ENCODE assay signal across 13 cellular contexts in genomic region chr11:19697721-19698121, GRCh38. TPM values are rescaled to one million over a fixed set of nuclear protein-coding genes. Genes with fewer than 3 reads are reported as not detected.
DNase-seq lines count a peak whose midpoint lies in the region; ATAC-seq, FAIRE-seq and TF ChIP-seq lines count a peak whose summit lies in the region.
"Had no signal": no experiment of that assay in that cellular context is flagged by ENCODE, and none has a peak within 500 bp of the region (broad histone marks: within the 10 kb centered on the region; RNA-seq: fewer than 3 reads in every experiment).

No MANE protein-coding gene starts in this region.

- no peaks in the 10 kb centered on the region for H3K4me1 Mint-ChIP-seq in stimulated activated naive B cell treated with anti-CD40 and anti-IgM and Interleukin-4, amounts not matched to agents 10 μg/mL and 1 μg/mL and 100 μg/mL, for 72 hours
- H3K4me1 Mint-ChIP-seq: activated CD8-positive, alpha-beta memory T cell treated with anti-CD3 and anti-CD28 coated beads, Interleukin-2, amount 10 ng/mL, durations not matched to agents 7 days and 5 days; naive thymus-derived CD4-positive, alpha-beta T cell had no signal

- H3K36me3 Mint-ChIP-seq in stimulated activated naive B cell treated with anti-CD40 and anti-IgM and Interleukin-4, amounts not matched to agents 10 μg/mL and 1 μg/mL and 100 μg/mL, for 72 hours = no peaks in the 10 kb centered on the region
- H3K36me3 Mint-ChIP-seq: activated CD8-positive, alpha-beta memory T cell treated with anti-CD3 and anti-CD28 coated beads, Interleukin-2, amount 10 ng/mL, durations not matched to agents 7 days and 5 days; naive thymus-derived CD4-positive, alpha-beta T cell had no signal

- no peak for FAIRE-seq in frontal cortex (lab: Jason Lieb, UNC)

- no peaks in the 10 kb centered on the region for H3K9me3 ChIP-seq in psoas muscle
- H3K9me3 ChIP-seq: prostate gland had no signal

- no peak for TF ChIP-seq CTCF in psoas muscle (IDR thresholded peaks at IDR 0.05)

- peaks cover 0 to 3% of the 10 kb centered on the region in 2 donors for H3K9me3 Mint-ChIP-seq in stimulated activated naive B cell treated with anti-CD40 and anti-IgM and Interleukin-4, amounts not matched to agents 10 μg/mL and 1 μg/mL and 100 μg/mL, for 72 hours

- WGBS in psoas muscle, 3 donors = 23 to 27% (median 25%) methylated on average over 4 of the region's 4 CpGs

- no peaks in the 10 kb centered on the region for H3K36me3 ChIP-seq in H7 (replicated peaks; ENCODE audit: control insufficient read depth, insufficient read depth, low read length)
- no peaks in the 10 kb centered on the region for H3K36me3 ChIP-seq in psoas muscle (ENCODE audit: insufficient read depth in 1 of 2, low read depth in 1 of 2)
- H3K36me3 ChIP-seq: prostate gland had no signal

- DNase-seq in H7 (peak; percentile 56), caudate nucleus (lab: John Stamatoyannopoulos, UW) (peak in 38 of 61 donors; percentile 18 to 89 (median 54)), left ventricle myocardium superior (peak; percentile 35), psoas muscle (no peak), frontal cortex (ENCODE audit: low spot score in 2 of 2) (no peak), NCI-H2081 treated with DMSO at 0.1 percent for 48 hours (lab: John Stamatoyannopoulos, UW) (no peak), NCI-H2107 treated with DMSO at 0.1 percent for 48 hours (lab: John Stamatoyannopoulos, UW; ENCODE audit: unreplicated experiment) (no peak)
- DNase-seq in stimulated activated naive B cell treated with anti-CD40 and anti-IgM and Interleukin-4, amounts not matched to agents 10 μg/mL and 1 μg/mL and 100 μg/mL, for 72 hours = no peak
- DNase-seq: activated CD4-positive, alpha-beta T cell treated with anti-CD3 and anti-CD28 coated beads for 4 hours; activated CD8-positive, alpha-beta memory T cell treated with anti-CD3 and anti-CD28 coated beads, Interleukin-2, amount 10 ng/mL, durations not matched to agents 7 days and 5 days; CD4-positive, alpha-beta memory T cell; naive thymus-derived CD4-positive, alpha-beta T cell had no signal

- H3K4me1 ChIP-seq in psoas muscle = peaks cover 36% of the 10 kb centered on the region
- H3K4me1 ChIP-seq: prostate gland had no signal

- H3K4me3 ChIP-seq in H7 (ENCODE audit: insufficient read depth, low read depth, low read length) (no peak overlapping the region), psoas muscle (no peak overlapping the region)
- H3K4me3 ChIP-seq: prostate gland had no signal

- no peak overlapping the region for H3K27ac Mint-ChIP-seq in stimulated activated naive B cell treated with anti-CD40 and anti-IgM and Interleukin-4, amounts not matched to agents 10 μg/mL and 1 μg/mL and 100 μg/mL, for 72 hours
- H3K27ac Mint-ChIP-seq: activated CD8-positive, alpha-beta memory T cell treated with anti-CD3 and anti-CD28 coated beads, Interleukin-2, amount 10 ng/mL, durations not matched to agents 7 days and 5 days; naive thymus-derived CD4-positive, alpha-beta T cell had no signal

- H3K27me3 Mint-ChIP-seq in stimulated activated naive B cell treated with anti-CD40 and anti-IgM and Interleukin-4, amounts not matched to agents 10 μg/mL and 1 μg/mL and 100 μg/mL, for 72 hours = peaks cover 37 to 48% of the 10 kb centered on the region in 2 donors

- intact Hi-C loops in left ventricle myocardium superior (cut with micrococcal nuclease) = no loop called here
- intact Hi-C loops in psoas muscle (cut with DNase I) = no loop called here

- peak overlapping the region; percentile 85 for H3K27ac ChIP-seq in caudate nucleus (ENCODE audit: low read depth, low read length)
- H3K27ac ChIP-seq in psoas muscle = peak overlapping the region; percentile 65
- H3K27ac ChIP-seq: prostate gland had no signal

- H3K4me3 Mint-ChIP-seq in stimulated activated naive B cell treated with anti-CD40 and anti-IgM and Interleukin-4, amounts not matched to agents 10 μg/mL and 1 μg/mL and 100 μg/mL, for 72 hours = no peak overlapping the region
- H3K4me3 Mint-ChIP-seq: activated CD8-positive, alpha-beta memory T cell treated with anti-CD3 and anti-CD28 coated beads, Interleukin-2, amount 10 ng/mL, durations not matched to agents 7 days and 5 days; CD4-positive, alpha-beta memory T cell; naive thymus-derived CD4-positive, alpha-beta T cell had no signal

- H3K27me3 ChIP-seq in H7 (ENCODE audit: control insufficient read depth, insufficient read depth, low read length) (no peaks in the 10 kb centered on the region; the same call in 1 of the 2 replicates), psoas muscle (ENCODE audit: insufficient read depth in 3 of 3, low read length in 2 of 3) (no peaks in the 10 kb centered on the region)

- peak; percentile 27 for ATAC-seq in left ventricle myocardium superior
- peak in 2 of 4 donors; percentile 23 to 42 for ATAC-seq in psoas muscle
- ATAC-seq in stimulated activated naive B cell treated with anti-CD40 and anti-IgM and Interleukin-4, amounts not matched to agents 10 μg/mL and 1 μg/mL and 100 μg/mL, for 72 hours (replicated peaks) = no peak
- ATAC-seq: activated CD8-positive, alpha-beta memory T cell treated with anti-CD3 and anti-CD28 coated beads, Interleukin-2, amount 10 ng/mL, durations not matched to agents 7 days and 5 days; naive thymus-derived CD4-positive, alpha-beta T cell had no signal

RNA-seq across cellular contexts. Expression of gene NAV2, which starts 14.9 kb away (rescaled TPM):
- 11.1 and 12.3 TPM in 2 replicates for total RNA-seq in H7 (2014; rRNA removed; shearing (Covaris generic))
- total RNA-seq in left ventricle myocardium superior (8.8 TPM), psoas muscle (10 to 100 TPM in 1 of 4 donors, 1 to 10 TPM in 3; 2.1 to 21.8 (median 4.4) TPM), frontal cortex (15.5 TPM)
- 1 to 10 TPM in 1 of 3 donors, under 1 TPM in 2; 0.68 to 4.4 (median 0.86) TPM for polyA plus RNA-seq in psoas muscle
- polyA plus RNA-seq: naive thymus-derived CD4-positive, alpha-beta T cell had no signal

Comparison
In these comparisons a context has a peak if more than half of its experiments do, and no peak if none do; other contexts are left out.
1. DNase-seq: peak in H7 (single experiment), caudate nucleus (38 of 61) and left ventricle myocardium superior (single experiment); none in psoas muscle (0 of 2), frontal cortex (0 of 2), NCI-H2081 treated with DMSO at 0.1 percent for 48 hours (single experiment), NCI-H2107 treated with DMSO at 0.1 percent for 48 hours (single experiment) and stimulated activated naive B cell treated with anti-CD40 and anti-IgM and Interleukin-4, amounts not matched to agents 10 μg/mL and 1 μg/mL and 100 μg/mL, for 72 hours (single experiment).